Comparison of ENCODE assay signal across 23 cellular contexts in genomic region chr4:65546882-65547281, GRCh38.
"Had no signal": no experiment of that assay in that cellular context is flagged by ENCODE, and none has a peak within 500 bp of the region (broad histone marks: within the 10 kb centered on the region; RNA-seq: fewer than 3 reads in every experiment).

No MANE protein-coding gene starts in this region.

- H3K27ac Mint-ChIP-seq: naive thymus-derived CD8-positive, alpha-beta T cell; neural progenitor cell; stimulated activated memory B cell treated with anti-CD40 and anti-IgM and Interleukin-4, amounts not matched to agents 10 μg/mL and 1 μg/mL and 100 μg/mL, for 72 hours; stimulated activated naive CD8-positive, alpha-beta T cell treated with anti-CD3 and anti-CD28 coated beads, Interleukin-15, Interleukin-2, amounts not matched to agents 100 ng/mL and 50 ng/mL, for 24 hours had no signal

- H3K36me3 Mint-ChIP-seq: naive thymus-derived CD8-positive, alpha-beta T cell; neural progenitor cell; stimulated activated memory B cell treated with anti-CD40 and anti-IgM and Interleukin-4, amounts not matched to agents 10 μg/mL and 1 μg/mL and 100 μg/mL, for 72 hours had no signal

- DNase-seq: effector memory CD4-positive, alpha-beta T cell; heart right ventricle; hypothalamus; islet precursor cell; mammary epithelial cell; mucosa of descending colon; naive thymus-derived CD8-positive, alpha-beta T cell; occipital lobe; posterior cingulate gyrus; spleen; stimulated activated CD4-positive, alpha-beta T cell treated with anti-CD3 and anti-CD28 coated beads, Interleukin-15, amount 100 ng/mL, for 24 hours; stimulated activated CD4-positive, alpha-beta T cell treated with anti-CD3 and anti-CD28 coated beads, Interleukin-1b, Interleukin-23, amount 100 ng/mL, for 48 hours; stimulated activated CD4-positive, alpha-beta T cell treated with anti-CD3 and anti-CD28 coated beads, Interleukin-4, amount 100 ng/mL, for 24 hours; trophoblast cell had no signal

- H3K4me3 ChIP-seq: heart right ventricle, mucosa of descending colon, neural progenitor cell, spleen, thoracic aorta had no signal

- H3K4me2 ChIP-seq: neural progenitor cell had no signal

- H3K27me3 Mint-ChIP-seq: naive thymus-derived CD8-positive, alpha-beta T cell; stimulated activated memory B cell treated with anti-CD40 and anti-IgM and Interleukin-4, amounts not matched to agents 10 μg/mL and 1 μg/mL and 100 μg/mL, for 72 hours; stimulated activated naive CD8-positive, alpha-beta T cell treated with anti-CD3 and anti-CD28 coated beads, Interleukin-15, Interleukin-2, amounts not matched to agents 100 ng/mL and 50 ng/mL, for 24 hours had no signal

- ATAC-seq: esophagus mucosa; heart right ventricle; left lobe of liver; mucosa of descending colon; naive thymus-derived CD8-positive, alpha-beta T cell; sciatic nerve; stimulated activated memory B cell treated with anti-CD40 and anti-IgM and Interleukin-4, amounts not matched to agents 10 μg/mL and 1 μg/mL and 100 μg/mL, for 72 hours had no signal

- H3K9me3 ChIP-seq: mucosa of descending colon, thoracic aorta had no signal

- H3K4me1 Mint-ChIP-seq: naive thymus-derived CD8-positive, alpha-beta T cell; stimulated activated memory B cell treated with anti-CD40 and anti-IgM and Interleukin-4, amounts not matched to agents 10 μg/mL and 1 μg/mL and 100 μg/mL, for 72 hours had no signal

- H3K27ac ChIP-seq: heart right ventricle, neural progenitor cell, spleen, thoracic aorta had no signal

- H3K4me1 ChIP-seq: heart right ventricle, spleen had no signal

- H3K27me3 ChIP-seq: heart right ventricle, neural progenitor cell, spleen had no signal

- FAIRE-seq: endometrium, frontal cortex had no signal

- H3K36me3 ChIP-seq: heart right ventricle, neural progenitor cell, spleen, thoracic aorta had no signal

- H3K9ac ChIP-seq: neural progenitor cell had no signal

- H2AFZ ChIP-seq: neural progenitor cell had no signal

- H3K4me3 Mint-ChIP-seq: naive thymus-derived CD8-positive, alpha-beta T cell; neural progenitor cell; stimulated activated memory B cell treated with anti-CD40 and anti-IgM and Interleukin-4, amounts not matched to agents 10 μg/mL and 1 μg/mL and 100 μg/mL, for 72 hours; stimulated activated naive CD8-positive, alpha-beta T cell treated with anti-CD3 and anti-CD28 coated beads, Interleukin-15, Interleukin-2, amounts not matched to agents 100 ng/mL and 50 ng/mL, for 24 hours had no signal
